Comparison of ENCODE assay signal across 8 cellular contexts in the genomic region with DNA sequence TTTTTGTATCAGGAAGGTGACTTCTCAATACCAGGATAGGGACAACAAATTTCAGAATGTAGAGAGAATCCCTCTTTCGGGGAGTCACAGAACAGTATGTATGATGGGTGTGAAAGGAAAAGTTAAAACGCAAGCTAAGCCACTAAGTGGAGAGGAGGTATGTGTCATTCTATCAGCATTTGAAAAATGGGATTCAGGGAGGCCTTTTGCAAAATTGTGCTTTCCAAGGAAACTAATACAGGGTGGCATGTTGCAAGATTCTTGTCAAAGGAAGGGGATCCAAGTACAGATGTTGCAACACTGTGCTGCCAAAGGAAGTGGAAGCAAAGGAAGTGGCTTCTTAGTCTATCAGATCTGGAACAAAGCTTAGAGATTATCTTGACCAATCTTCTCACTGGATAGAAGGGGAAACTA. TPM values are rescaled to one million over a fixed set of nuclear protein-coding genes. Genes with fewer than 3 reads are reported as not detected.
DNase-seq lines count a peak whose midpoint lies in the region; ATAC-seq and TF ChIP-seq lines count a peak whose summit lies in the region.

No MANE protein-coding gene starts in this region.

- H3K27me3 ChIP-seq in DOHH2 (ENCODE audit: control insufficient read depth, low read length) (no peaks in the 10 kb centered on the region; the same call in 1 of the 2 replicates), RWPE2 (ENCODE audit: insufficient read depth, poor library complexity, severe bottlenecking) (no peaks in the 10 kb centered on the region)

- H3K4me1 ChIP-seq in DOHH2 (ENCODE audit: control insufficient read depth, low read length) (peaks cover 42% of the 10 kb centered on the region), RWPE2 (ENCODE audit: insufficient read depth, poor library complexity, severe bottlenecking) (peaks cover 37% of the 10 kb centered on the region)

- H4K20me1 ChIP-seq in DOHH2 (ENCODE audit: control insufficient read depth, insufficient read depth, low read depth, low read length): no peaks in the 10 kb centered on the region

- peak overlapping the region; percentile 52 for H3K4me2 ChIP-seq in DOHH2 (ENCODE audit: low read length)

- DNase-seq in RWPE2 (ENCODE audit: low spot score) (no peak), retinal pigment epithelial cell (ENCODE audit: low read depth) (peak; percentile 57), inferior parietal cortex (ENCODE audit: extremely low spot score) (no peak), GDM1 (lab: John Stamatoyannopoulos, UW) (no peak)

- no peaks in the 10 kb centered on the region for H3F3A ChIP-seq in DOHH2 (ENCODE audit: control insufficient read depth, insufficient read depth)

- H3K79me2 ChIP-seq in DOHH2 (ENCODE audit: control insufficient read depth, low read length): no peaks in the 10 kb centered on the region

- ATAC-seq in HG02870 (IDR thresholded peaks at IDR 0.05; ENCODE audit: unreplicated experiment): peak; percentile 19
- peak; percentile 81 for ATAC-seq in RWPE2 (ENCODE audit: low read depth)
- ATAC-seq in esophagus mucosa: peak; percentile 32
- no peak for ATAC-seq in HG02970 (IDR thresholded peaks at IDR 0.05; ENCODE audit: low FRiP score, unreplicated experiment)

- H3K9me3 ChIP-seq in DOHH2 (ENCODE audit: control insufficient read depth, insufficient read depth, low read length) (no peaks in the 10 kb centered on the region), RWPE2 (ENCODE audit: severe bottlenecking) (no peaks in the 10 kb centered on the region)

- TF ChIP-seq CTCF in DOHH2 (IDR thresholded peaks at IDR 0.05; ENCODE audit: low read depth, low read length, poor library complexity, severe bottlenecking) (no peak), RWPE2 (IDR thresholded peaks at IDR 0.05; ENCODE audit: poor library complexity, severe bottlenecking) (peak; percentile 60), retinal pigment epithelial cell (conservative IDR thresholded peaks at IDR 0.05; ENCODE audit: low read depth, low read length) (no peak)

- H3K4me3 ChIP-seq in DOHH2 (ENCODE audit: low read length) (peak overlapping the region; percentile 34), RWPE2 (ENCODE audit: severe bottlenecking) (no peak overlapping the region), retinal pigment epithelial cell (ENCODE audit: low read length) (no peak overlapping the region)

- no peaks in the 10 kb centered on the region for H3K36me3 ChIP-seq in DOHH2 (ENCODE audit: control insufficient read depth, low read length)
- H3K36me3 ChIP-seq in RWPE2 (ENCODE audit: low read depth): no peaks in the 10 kb centered on the region

- H3K9me2 ChIP-seq in DOHH2 (replicated peaks; ENCODE audit: control insufficient read depth, low read length): no peaks in the 10 kb centered on the region

- H3K27ac ChIP-seq in DOHH2 (ENCODE audit: low read depth, low read length) (no peak overlapping the region), RWPE2 (ENCODE audit: poor library complexity, severe bottlenecking) (peak overlapping the region; percentile 100)

RNA-seq across cellular contexts. Expression of a gene that starts 12.6 kb away (rescaled TPM):
- 71.5 TPM for total RNA-seq in esophagus mucosa
